12 cellular contexts compared by ENCODE assay signal in the genomic region with DNA sequence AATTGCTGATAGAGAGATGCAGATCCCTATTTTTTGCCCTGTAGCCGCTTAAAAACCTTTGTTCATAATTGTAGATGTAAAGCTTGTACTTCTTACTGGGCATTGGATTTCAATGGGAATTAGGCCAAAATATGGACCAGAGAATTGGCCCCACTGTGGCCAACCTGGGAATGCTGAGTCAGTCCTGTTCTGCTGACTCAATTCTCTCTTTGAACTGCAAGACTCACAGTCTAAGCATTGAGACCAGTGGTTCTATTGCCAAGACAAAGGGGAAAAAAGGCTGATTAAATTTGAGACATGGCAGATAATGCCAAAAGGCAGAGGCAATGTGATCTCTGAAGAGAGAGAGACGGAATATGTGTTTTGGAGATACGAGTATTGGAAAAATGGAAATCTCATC.
A peak's percentile ranks its signal among the peaks of the same experiment; 100 is the strongest.
DNase-seq lines count a peak whose midpoint lies in the region; ATAC-seq and TF ChIP-seq lines count a peak whose summit lies in the region.
"Had no signal": no experiment of that assay in that cellular context is flagged by ENCODE, and none has a peak within 500 bp of the region (broad histone marks: within the 10 kb centered on the region; RNA-seq: fewer than 3 reads in every experiment).

No MANE protein-coding gene starts in this region.

- intact Hi-C loops in vagina (cut with DNase I) = loop anchor here (10.0 kb wide), 1 partner anchor 68 kb away; the partner anchor contains the start of gene UBL3

- no peak overlapping the region for H3K4me3 Mint-ChIP-seq in activated CD8-positive, alpha-beta memory T cell treated with anti-CD3 and anti-CD28 coated beads, Interleukin-2, amount 10 ng/mL, durations not matched to agents 7 days and 5 days
- H3K4me3 Mint-ChIP-seq in chondrocyte (ENCODE audit: unreplicated experiment) (no peak overlapping the region), T-helper 17 cell (no peak overlapping the region)
- H3K4me3 Mint-ChIP-seq: neural crest cell had no signal

- H3K4me1 ChIP-seq in mucosa of rectum (ENCODE audit: control insufficient read depth in 2 of 2, insufficient read depth in 2 of 2, low read length in 2 of 2) = peaks cover 26 to 39% of the 10 kb centered on the region in 2 donors
- H3K4me1 ChIP-seq in vagina = peaks cover 43% of the 10 kb centered on the region

- ATAC-seq in activated CD8-positive, alpha-beta memory T cell treated with anti-CD3 and anti-CD28 coated beads, Interleukin-2, amount 10 ng/mL, durations not matched to agents 7 days and 5 days = no peak
- no peak for ATAC-seq in T-helper 17 cell

- H3K27ac ChIP-seq in mucosa of rectum (ENCODE audit: low read depth in 2 of 2, low read length in 2 of 2) (peak overlapping the region; percentile 77 to 87), vagina (peak overlapping the region; percentile 82)

- H3K36me3 Mint-ChIP-seq in activated CD8-positive, alpha-beta memory T cell treated with anti-CD3 and anti-CD28 coated beads, Interleukin-2, amount 10 ng/mL, durations not matched to agents 7 days and 5 days = no peaks in the 10 kb centered on the region
- no peaks in the 10 kb centered on the region for H3K36me3 Mint-ChIP-seq in chondrocyte (ENCODE audit: low read depth)
- peaks cover 8% of the 10 kb centered on the region for H3K36me3 Mint-ChIP-seq in T-helper 17 cell (ENCODE audit: low read depth)

- H3K9me3 ChIP-seq in mucosa of rectum (ENCODE audit: control insufficient read depth in 2 of 2, low read length in 2 of 2) (no peaks in the 10 kb centered on the region), vagina (no peaks in the 10 kb centered on the region), T-helper 17 cell (ENCODE audit: control insufficient read depth, low read length, poor library complexity, severe bottlenecking) (no peaks in the 10 kb centered on the region)

- no peaks in the 10 kb centered on the region for H3K27me3 ChIP-seq in mucosa of rectum (ENCODE audit: control insufficient read depth in 2 of 2, insufficient read depth in 2 of 2, low read length in 2 of 2)
- no peaks in the 10 kb centered on the region for H3K27me3 ChIP-seq in vagina

- H3K36me3 ChIP-seq in mucosa of rectum (ENCODE audit: control insufficient read depth in 2 of 2, insufficient read depth in 2 of 2, low read length in 2 of 2) (no peaks in the 10 kb centered on the region), vagina (no peaks in the 10 kb centered on the region)

- TF ChIP-seq CTCF in chondrocyte (IDR thresholded peaks at IDR 0.05) (peak; percentile 8), vagina (IDR thresholded peaks at IDR 0.05) (no peak)

- no peak overlapping the region for H3K4me3 ChIP-seq in mucosa of rectum (ENCODE audit: low read length in 2 of 2)
- no peak overlapping the region for H3K4me3 ChIP-seq in vagina

- H3K27me3 Mint-ChIP-seq in activated CD8-positive, alpha-beta memory T cell treated with anti-CD3 and anti-CD28 coated beads, Interleukin-2, amount 10 ng/mL, durations not matched to agents 7 days and 5 days = no peaks in the 10 kb centered on the region
- H3K27me3 Mint-ChIP-seq in chondrocyte (ENCODE audit: low read depth) (no peaks in the 10 kb centered on the region), T-helper 17 cell (peaks cover 16% of the 10 kb centered on the region)

- H3K9me3 Mint-ChIP-seq in activated CD8-positive, alpha-beta memory T cell treated with anti-CD3 and anti-CD28 coated beads, Interleukin-2, amount 10 ng/mL, durations not matched to agents 7 days and 5 days (ENCODE audit: low read depth) = no peaks in the 10 kb centered on the region
- peaks cover 3% of the 10 kb centered on the region for H3K9me3 Mint-ChIP-seq in chondrocyte (ENCODE audit: low read depth)
- H3K9me3 Mint-ChIP-seq: neural crest cell had no signal

- no peak overlapping the region for H3K27ac Mint-ChIP-seq in activated CD8-positive, alpha-beta memory T cell treated with anti-CD3 and anti-CD28 coated beads, Interleukin-2, amount 10 ng/mL, durations not matched to agents 7 days and 5 days
- H3K27ac Mint-ChIP-seq in chondrocyte (ENCODE audit: unreplicated experiment) (peak overlapping the region; percentile 96), T-helper 17 cell (no peak overlapping the region)

- CTCF ChIA-PET in activated CD8-positive, alpha-beta memory T cell treated with anti-CD3 and anti-CD28 coated beads, Interleukin-2, amount 10 ng/mL, durations not matched to agents 7 days and 5 days (lab: Charles Lee) = interaction anchor here (1.0 to 3.2 kb wide), 12 partner anchors 9 to 153 kb away, joined by 3 to 41 read pairs (median 4); no protein-coding TSS in a partner anchor

- peaks cover 33% of the 10 kb centered on the region for H3K4me1 Mint-ChIP-seq in activated CD8-positive, alpha-beta memory T cell treated with anti-CD3 and anti-CD28 coated beads, Interleukin-2, amount 10 ng/mL, durations not matched to agents 7 days and 5 days
- peaks cover 59% of the 10 kb centered on the region for H3K4me1 Mint-ChIP-seq in chondrocyte (ENCODE audit: low read depth)
- H3K4me1 Mint-ChIP-seq in T-helper 17 cell = peaks cover 12% of the 10 kb centered on the region

- no peak for TF ChIP-seq POLR2A in vagina (IDR thresholded peaks at IDR 0.05)

- no peak overlapping the region for H3K9ac ChIP-seq in mucosa of rectum (ENCODE audit: low read depth in 1 of 2, low read length in 2 of 2)

- DNase-seq in activated CD8-positive, alpha-beta memory T cell treated with anti-CD3 and anti-CD28 coated beads, Interleukin-2, amount 50 U/mL, for 48 hours = peak; percentile 10
- no peak for DNase-seq in activated CD8-positive, alpha-beta memory T cell treated with anti-CD3 and anti-CD28 coated beads, Interleukin-2, amount 10 ng/mL, durations not matched to agents 7 days and 5 days
- DNase-seq in chondrocyte (ENCODE audit: low spot score) (no peak), vagina (ENCODE audit: extremely low spot score in 2 of 2) (peak in 1 of 2 donors; percentile 47), T-helper 17 cell (no peak), HK-2 (ENCODE audit: unreplicated experiment) (no peak), DMS114 treated with DMSO at 0.1 percent for 48 hours (lab: John Stamatoyannopoulos, UW; ENCODE audit: unreplicated experiment) (no peak)
- DNase-seq: activated CD8-positive, alpha-beta memory T cell treated with anti-CD3 and anti-CD28 coated beads for 24 hours; caudate nucleus; NCI-H187 treated with DMSO at 0.1 percent for 48 hours had no signal
